In the genomic region with DNA sequence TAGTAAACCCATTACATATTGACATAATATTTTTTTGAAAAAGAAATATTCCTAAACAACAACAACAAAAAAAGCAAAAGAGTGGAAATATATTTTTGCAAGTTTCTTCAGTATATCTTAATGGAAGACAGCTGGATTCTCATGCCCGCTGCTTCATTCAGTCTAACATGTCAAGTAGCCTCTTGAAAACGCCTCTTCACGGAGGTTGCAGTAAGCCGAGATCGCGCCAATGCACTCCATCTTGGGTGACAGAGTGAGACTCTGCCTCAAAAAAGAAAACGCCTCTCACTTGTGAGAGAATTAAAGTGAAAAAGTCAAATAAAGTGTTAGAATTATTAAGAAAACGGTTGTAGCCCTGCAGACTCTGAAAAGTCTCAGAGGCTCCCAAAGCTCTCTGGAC, we compare ENCODE assay signal across 8 cellular contexts. TPM values are rescaled to one million over a fixed set of nuclear protein-coding genes. Genes with fewer than 3 reads are reported as not detected.
A peak's percentile ranks its signal among the peaks of the same experiment; 100 is the strongest.
DNase-seq lines count a peak whose midpoint lies in the region; ATAC-seq and TF ChIP-seq lines count a peak whose summit lies in the region.

No MANE protein-coding gene starts in this region.

- ATAC-seq in HG02852 (IDR thresholded peaks at IDR 0.05; ENCODE audit: unreplicated experiment), result no peak

- H3K27ac ChIP-seq in Karpas-422 (ENCODE audit: low read length), result no peak overlapping the region

- no peaks in the 10 kb centered on the region for H3K9me2 ChIP-seq in Karpas-422 (replicated peaks; ENCODE audit: insufficient read depth, low read length)

- H3K4me1 ChIP-seq in Karpas-422 (ENCODE audit: low read length), result peaks cover 22% of the 10 kb centered on the region

- H3K4me2 ChIP-seq in Karpas-422 (ENCODE audit: low read depth, low read length, poor library complexity, severe bottlenecking), result peak overlapping the region; percentile 80

- peak overlapping the region; percentile 92; the same call in 1 of the 2 replicates for H3K4me3 ChIP-seq in Karpas-422 (ENCODE audit: low read length)

- H3K9me3 Mint-ChIP-seq in Calu3 (ENCODE audit: low read depth, unreplicated experiment) (no peaks in the 10 kb centered on the region), MCF 10A (ENCODE audit: unreplicated experiment) (no peaks in the 10 kb centered on the region), nephron (no peaks in the 10 kb centered on the region)

- no peaks in the 10 kb centered on the region for H3K27me3 Mint-ChIP-seq in Calu3 (ENCODE audit: unreplicated experiment)
- H3K27me3 Mint-ChIP-seq in MCF 10A (ENCODE audit: insufficient read depth, unreplicated experiment), result no peaks in the 10 kb centered on the region
- H3K27me3 Mint-ChIP-seq in nephron (ENCODE audit: low read depth), result no peaks in the 10 kb centered on the region

- CTCF ChIA-PET in Calu3 (lab: Charles Lee) (interaction anchor here (1.2 kb wide), 1 partner anchor 112 kb away, joined by 7 read pairs; no protein-coding TSS in a partner anchor), MCF 10A (lab: Yijun Ruan, JAX) (interaction anchor here (0.6 to 2.3 kb wide), 7 partner anchors 24 to 514 kb away, joined by 3 to 11 read pairs (median 3); a partner anchor contains a TSS)

- no peaks in the 10 kb centered on the region for H3K27me3 ChIP-seq in Karpas-422 (ENCODE audit: low read length)

- DNase-seq in Calu3, result no peak
- DNase-seq in Karpas-422, result no peak
- DNase-seq in MCF 10A (ENCODE audit: unreplicated experiment), result no peak
- no peak for DNase-seq in occipital lobe (lab: John Stamatoyannopoulos, UW)
- no peak for DNase-seq in activated effector memory CD4-positive, alpha-beta T cell treated with anti-CD3 and anti-CD28 coated beads, Interleukin-2, amount 50 U/mL, for 16 hours
- no peak for DNase-seq in cerebellar cortex (ENCODE audit: low spot score)

- H3K9ac ChIP-seq in Karpas-422 (ENCODE audit: low read length), result peak overlapping the region; percentile 31

- no peak overlapping the region for H2AFZ ChIP-seq in Karpas-422 (ENCODE audit: low read length)

- no peaks in the 10 kb centered on the region for H3K9me3 ChIP-seq in Karpas-422 (ENCODE audit: low read length)

- TF ChIP-seq CTCF in Calu3 (IDR thresholded peaks at IDR 0.05; ENCODE audit: unreplicated experiment) (no peak), MCF 10A (IDR thresholded peaks at IDR 0.05; ENCODE audit: unreplicated experiment) (no peak), nephron (IDR thresholded peaks at IDR 0.05; ENCODE audit: unreplicated experiment in 3 of 3) (no peak)

- H3K4me1 Mint-ChIP-seq in Calu3 (ENCODE audit: low read depth, unreplicated experiment) (peaks cover 16% of the 10 kb centered on the region), MCF 10A (ENCODE audit: insufficient read depth, unreplicated experiment) (peaks cover 29% of the 10 kb centered on the region), nephron (peaks cover 18% of the 10 kb centered on the region)

- peaks cover 79% of the 10 kb centered on the region for H3K79me2 ChIP-seq in Karpas-422 (ENCODE audit: low read length)

- POLR2A ChIA-PET in MCF 10A (lab: Yijun Ruan, JAX), result interaction anchor here (1.1 to 4.8 kb wide), 10 partner anchors 9 to 312 kb away, joined by 3 to 129 read pairs (median 34); a partner anchor contains a TSS

- H3K36me3 Mint-ChIP-seq in Calu3 (ENCODE audit: insufficient read depth, unreplicated experiment) (peaks cover 30% of the 10 kb centered on the region), MCF 10A (ENCODE audit: insufficient read depth, unreplicated experiment) (peaks cover 31% of the 10 kb centered on the region), nephron (ENCODE audit: low read depth) (peaks cover 36% of the 10 kb centered on the region)

- peak overlapping the region; percentile 86 for H3K4me3 Mint-ChIP-seq in Calu3 (ENCODE audit: low read depth, unreplicated experiment)
- H3K4me3 Mint-ChIP-seq in MCF 10A (ENCODE audit: unreplicated experiment), result peak overlapping the region; percentile 88
- H3K4me3 Mint-ChIP-seq in nephron, result peak overlapping the region; percentile 80 to 88 (median 86)

- H4K20me1 ChIP-seq in Karpas-422 (ENCODE audit: insufficient read depth, low read depth, low read length), result no peaks in the 10 kb centered on the region

- BruUV-seq in Calu3 (replicated peaks; lab: Mats Ljungman, UMichigan) (no TSS peak), MCF 10A (replicated peaks; lab: Mats Ljungman, UMichigan) (no TSS peak)

- H3K36me3 ChIP-seq in Karpas-422 (ENCODE audit: insufficient read depth, low read length), result peaks cover 38% of the 10 kb centered on the region

- intact Hi-C loops in Calu3 (cut with micrococcal nuclease; ENCODE audit: unreplicated experiment) (loop anchor here (2.0 kb wide), 1 partner anchor 49 kb away; a partner anchor contains a TSS), MCF 10A (cut with micrococcal nuclease) (loop anchor here (5.0 kb wide), 3 partner anchors 76 to 114 kb away; a partner anchor contains a TSS)

- H3K27ac Mint-ChIP-seq in Calu3 (ENCODE audit: unreplicated experiment) (no peak overlapping the region), MCF 10A (ENCODE audit: low read depth, unreplicated experiment) (peak overlapping the region; percentile 93), nephron (peak overlapping the region; percentile 41 to 87 (median 82))

RNA-seq across cellular contexts. Expression of a gene that starts 1.3 kb away (rescaled TPM):
- 9.3 and 9.6 TPM in 2 replicates for total RNA-seq in Calu3 (2022)
- total RNA-seq in Karpas-422 (2014; rRNA removed; shearing (Covaris generic); ENCODE audit: low replicate concordance), result 20.1 and 22.9 TPM in 2 replicates
- 11.9 and 15.0 TPM in 2 replicates for total RNA-seq in MCF 10A (2022)
- total RNA-seq in occipital lobe, result 9.0 TPM

RNA-seq across cellular contexts. Expression of a gene that starts 1.4 kb away (rescaled TPM):
- total RNA-seq in Calu3 (2022) (35.3 and 41.0 TPM in 2 replicates), MCF 10A (2022) (50.7 and 55.3 TPM in 2 replicates), occipital lobe (42.1 TPM)
- 45.6 and 53.3 TPM in 2 replicates for total RNA-seq in Karpas-422 (2014; rRNA removed; shearing (Covaris generic); ENCODE audit: low replicate concordance)

RNA-seq across cellular contexts. Expression of a gene that starts 49.1 kb away (rescaled TPM):
- total RNA-seq in Calu3 (2022), result 1.2 and 1.8 TPM in 2 replicates
- 0.07 and 1.4 TPM in 2 replicates for total RNA-seq in Karpas-422 (2014; rRNA removed; shearing (Covaris generic); ENCODE audit: low replicate concordance)
- 6.3 and 7.4 TPM in 2 replicates for total RNA-seq in MCF 10A (2022)
- 0.16 TPM for total RNA-seq in occipital lobe
